1 cellular context compared by ENCODE assay signal in the genomic region with DNA sequence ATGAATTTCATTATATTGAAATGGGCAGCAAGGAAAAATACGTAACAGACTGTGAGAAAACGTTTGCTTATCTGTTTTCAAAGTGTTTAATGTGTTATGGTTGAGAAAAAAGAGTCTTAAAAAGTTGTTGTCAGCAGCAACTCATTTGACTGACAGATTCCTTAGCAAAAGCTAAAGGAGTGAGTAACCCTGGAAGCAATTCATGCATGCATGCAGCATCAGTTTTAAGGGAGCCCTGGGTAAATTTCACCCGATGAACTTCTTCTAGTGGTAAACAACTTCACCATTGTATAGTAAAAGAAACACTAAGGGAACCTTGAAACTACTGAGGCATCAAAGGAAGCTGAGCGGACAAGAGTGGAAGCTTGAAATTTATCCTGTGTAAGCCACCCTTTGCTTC.
TF ChIP-seq lines count a peak whose summit lies in the region.

No MANE protein-coding gene starts in this region.

TF ChIP-seq in IMR-90, 13 proteins besides CTCF, POLR2A, EP300 and RAD21 (continued from another document):
- no peak for TF ChIP-seq NFE2L2 (IDR thresholded peaks at IDR 0.05; ENCODE audit: low read depth, low read length)
TF ChIP-seq in IMR-90: peak in this region for 0.
